ENCODE assay signal across 1 cellular context in the genomic region with DNA sequence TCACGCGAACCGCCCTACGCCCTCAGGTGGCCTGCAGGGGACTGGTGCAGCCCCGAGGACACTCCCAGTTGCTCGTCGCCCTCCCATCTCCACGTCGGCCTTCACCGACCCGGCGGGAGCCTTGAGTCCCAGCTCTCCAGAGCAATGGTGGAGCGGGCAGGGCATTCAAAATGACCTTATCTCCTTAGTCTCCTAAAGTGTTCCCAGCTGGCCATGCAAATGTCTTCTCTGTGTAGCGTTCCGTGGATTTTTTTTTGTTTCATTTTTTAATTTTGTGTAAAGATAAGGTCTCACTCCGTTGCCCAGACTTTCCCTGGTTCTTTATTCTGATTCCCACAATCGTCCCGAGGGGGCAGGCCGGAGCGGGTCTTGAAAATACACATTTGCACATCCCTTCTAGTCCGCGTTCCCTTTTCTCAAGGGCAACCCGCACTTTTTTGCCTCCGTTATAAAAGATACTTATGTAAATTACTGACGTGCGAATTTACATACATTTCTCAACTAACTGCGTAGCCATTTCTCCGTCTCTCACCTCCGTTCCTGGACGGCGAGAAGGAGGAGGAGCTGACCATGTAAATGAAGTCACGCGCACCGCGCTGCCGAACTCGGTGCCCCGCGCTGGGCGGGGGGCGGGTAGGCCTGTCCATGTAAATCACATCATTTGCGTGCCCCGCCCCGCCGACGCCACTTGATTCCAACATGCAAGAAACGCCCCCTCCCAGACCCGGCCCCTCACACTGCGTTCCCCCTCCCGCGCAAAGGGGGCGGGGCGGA.
TF ChIP-seq lines count a peak whose summit lies in the region.

No MANE protein-coding gene starts in this region.

TF ChIP-seq in K562, 482 proteins besides CTCF, POLR2A, EP300 and RAD21 (continued from another document and continues in another):
- TF ChIP-seq, protein P1, sequence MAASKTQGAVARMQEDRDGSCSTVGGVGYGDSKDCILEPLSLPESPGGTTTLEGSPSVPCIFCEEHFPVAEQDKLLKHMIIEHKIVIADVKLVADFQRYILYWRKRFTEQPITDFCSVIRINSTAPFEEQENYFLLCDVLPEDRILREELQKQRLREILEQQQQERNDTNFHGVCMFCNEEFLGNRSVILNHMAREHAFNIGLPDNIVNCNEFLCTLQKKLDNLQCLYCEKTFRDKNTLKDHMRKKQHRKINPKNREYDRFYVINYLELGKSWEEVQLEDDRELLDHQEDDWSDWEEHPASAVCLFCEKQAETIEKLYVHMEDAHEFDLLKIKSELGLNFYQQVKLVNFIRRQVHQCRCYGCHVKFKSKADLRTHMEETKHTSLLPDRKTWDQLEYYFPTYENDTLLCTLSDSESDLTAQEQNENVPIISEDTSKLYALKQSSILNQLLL (CRISPR knock-in tag; IDR thresholded peaks at IDR 0.05; ENCODE audit: borderline replicate concordance) = no peak
- TF ChIP-seq ZNF584 (CRISPR knock-in tag; IDR thresholded peaks at IDR 0.05; ENCODE audit: low read depth) = no peak
- TF ChIP-seq ELF2 (CRISPR knock-in tag; IDR thresholded peaks at IDR 0.05) = no peak
- TF ChIP-seq EP400 (IDR thresholded peaks at IDR 0.05) = peak; percentile 71
- no peak for TF ChIP-seq KLF10 (CRISPR knock-in tag; IDR thresholded peaks at IDR 0.05)
- no peak for TF ChIP-seq KAT8 (IDR thresholded peaks at IDR 0.05; ENCODE audit: low read depth)
- no peak for TF ChIP-seq ZNF695 (CRISPR knock-in tag; IDR thresholded peaks at IDR 0.05)
- TF ChIP-seq SRSF1 (IDR thresholded peaks at IDR 0.05; ENCODE audit: low read depth, low read length) = no peak
- TF ChIP-seq, protein P2, sequence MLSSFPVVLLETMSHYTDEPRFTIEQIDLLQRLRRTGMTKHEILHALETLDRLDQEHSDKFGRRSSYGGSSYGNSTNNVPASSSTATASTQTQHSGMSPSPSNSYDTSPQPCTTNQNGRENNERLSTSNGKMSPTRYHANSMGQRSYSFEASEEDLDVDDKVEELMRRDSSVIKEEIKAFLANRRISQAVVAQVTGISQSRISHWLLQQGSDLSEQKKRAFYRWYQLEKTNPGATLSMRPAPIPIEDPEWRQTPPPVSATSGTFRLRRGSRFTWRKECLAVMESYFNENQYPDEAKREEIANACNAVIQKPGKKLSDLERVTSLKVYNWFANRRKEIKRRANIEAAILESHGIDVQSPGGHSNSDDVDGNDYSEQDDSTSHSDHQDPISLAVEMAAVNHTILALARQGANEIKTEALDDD (IDR thresholded peaks at IDR 0.05) = no peak
- TF ChIP-seq ZNF280A (IDR thresholded peaks at IDR 0.05; ENCODE audit: low read depth, partially characterized antibody) = no peak
- TF ChIP-seq THRAP3 (IDR thresholded peaks at IDR 0.05; ENCODE audit: borderline replicate concordance) = no peak
- TF ChIP-seq, protein P3, sequence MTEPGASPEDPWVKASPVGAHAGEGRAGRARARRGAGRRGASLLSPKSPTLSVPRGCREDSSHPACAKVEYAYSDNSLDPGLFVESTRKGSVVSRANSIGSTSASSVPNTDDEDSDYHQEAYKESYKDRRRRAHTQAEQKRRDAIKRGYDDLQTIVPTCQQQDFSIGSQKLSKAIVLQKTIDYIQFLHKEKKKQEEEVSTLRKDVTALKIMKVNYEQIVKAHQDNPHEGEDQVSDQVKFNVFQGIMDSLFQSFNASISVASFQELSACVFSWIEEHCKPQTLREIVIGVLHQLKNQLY (CRISPR knock-in tag; conservative IDR thresholded peaks at IDR 0.05) = no peak
- TF ChIP-seq NFE2L1 (tag; IDR thresholded peaks at IDR 0.05; ENCODE audit: borderline replicate concordance, low read depth) = no peak
- TF ChIP-seq BACH1 (tag; IDR thresholded peaks at IDR 0.05) = no peak
- no peak for TF ChIP-seq ZBTB49 (CRISPR knock-in tag; IDR thresholded peaks at IDR 0.05; ENCODE audit: borderline replicate concordance)
- TF ChIP-seq IRF1 (CRISPR knock-in tag; IDR thresholded peaks at IDR 0.05; ENCODE audit: borderline replicate concordance) = no peak
- TF ChIP-seq, protein P4, sequence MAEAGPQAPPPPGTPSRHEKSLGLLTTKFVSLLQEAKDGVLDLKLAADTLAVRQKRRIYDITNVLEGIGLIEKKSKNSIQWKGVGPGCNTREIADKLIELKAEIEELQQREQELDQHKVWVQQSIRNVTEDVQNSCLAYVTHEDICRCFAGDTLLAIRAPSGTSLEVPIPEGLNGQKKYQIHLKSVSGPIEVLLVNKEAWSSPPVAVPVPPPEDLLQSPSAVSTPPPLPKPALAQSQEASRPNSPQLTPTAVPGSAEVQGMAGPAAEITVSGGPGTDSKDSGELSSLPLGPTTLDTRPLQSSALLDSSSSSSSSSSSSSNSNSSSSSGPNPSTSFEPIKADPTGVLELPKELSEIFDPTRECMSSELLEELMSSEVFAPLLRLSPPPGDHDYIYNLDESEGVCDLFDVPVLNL (CRISPR knock-in tag; IDR thresholded peaks at IDR 0.05; ENCODE audit: low read depth) = no peak
- peak; percentile 60; the same call in 1 of the 2 replicates for TF ChIP-seq USF2 (CRISPR knock-in tag; IDR thresholded peaks at IDR 0.05)
- TF ChIP-seq, protein P5, sequence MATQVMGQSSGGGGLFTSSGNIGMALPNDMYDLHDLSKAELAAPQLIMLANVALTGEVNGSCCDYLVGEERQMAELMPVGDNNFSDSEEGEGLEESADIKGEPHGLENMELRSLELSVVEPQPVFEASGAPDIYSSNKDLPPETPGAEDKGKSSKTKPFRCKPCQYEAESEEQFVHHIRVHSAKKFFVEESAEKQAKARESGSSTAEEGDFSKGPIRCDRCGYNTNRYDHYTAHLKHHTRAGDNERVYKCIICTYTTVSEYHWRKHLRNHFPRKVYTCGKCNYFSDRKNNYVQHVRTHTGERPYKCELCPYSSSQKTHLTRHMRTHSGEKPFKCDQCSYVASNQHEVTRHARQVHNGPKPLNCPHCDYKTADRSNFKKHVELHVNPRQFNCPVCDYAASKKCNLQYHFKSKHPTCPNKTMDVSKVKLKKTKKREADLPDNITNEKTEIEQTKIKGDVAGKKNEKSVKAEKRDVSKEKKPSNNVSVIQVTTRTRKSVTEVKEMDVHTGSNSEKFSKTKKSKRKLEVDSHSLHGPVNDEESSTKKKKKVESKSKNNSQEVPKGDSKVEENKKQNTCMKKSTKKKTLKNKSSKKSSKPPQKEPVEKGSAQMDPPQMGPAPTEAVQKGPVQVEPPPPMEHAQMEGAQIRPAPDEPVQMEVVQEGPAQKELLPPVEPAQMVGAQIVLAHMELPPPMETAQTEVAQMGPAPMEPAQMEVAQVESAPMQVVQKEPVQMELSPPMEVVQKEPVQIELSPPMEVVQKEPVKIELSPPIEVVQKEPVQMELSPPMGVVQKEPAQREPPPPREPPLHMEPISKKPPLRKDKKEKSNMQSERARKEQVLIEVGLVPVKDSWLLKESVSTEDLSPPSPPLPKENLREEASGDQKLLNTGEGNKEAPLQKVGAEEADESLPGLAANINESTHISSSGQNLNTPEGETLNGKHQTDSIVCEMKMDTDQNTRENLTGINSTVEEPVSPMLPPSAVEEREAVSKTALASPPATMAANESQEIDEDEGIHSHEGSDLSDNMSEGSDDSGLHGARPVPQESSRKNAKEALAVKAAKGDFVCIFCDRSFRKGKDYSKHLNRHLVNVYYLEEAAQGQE (CRISPR knock-in tag; IDR thresholded peaks at IDR 0.05; ENCODE audit: low read depth) = 0 out of 2 replicates have a peak, but pooled peaks have one; percentile 14
- no peak for TF ChIP-seq ZNF561 (CRISPR knock-in tag; conservative IDR thresholded peaks at IDR 0.05)
- TF ChIP-seq HOXB6 (CRISPR knock-in tag; IDR thresholded peaks at IDR 0.05; ENCODE audit: borderline replicate concordance) = no peak
- TF ChIP-seq ZBTB11 (CRISPR knock-in tag; IDR thresholded peaks at IDR 0.05) = peak in 1 of 3 experiments; percentile 61; a peak in 1 of 6 replicates
- no peak for TF ChIP-seq SPI1 (IDR thresholded peaks at IDR 0.05; ENCODE audit: borderline replicate concordance, low read depth, low read length)
- TF ChIP-seq IRF9 (tag; IDR thresholded peaks at IDR 0.05) = no peak
- TF ChIP-seq SMAD2 (IDR thresholded peaks at IDR 0.05; ENCODE audit: low read depth, low read length) = no peak
- TF ChIP-seq, protein P6, sequence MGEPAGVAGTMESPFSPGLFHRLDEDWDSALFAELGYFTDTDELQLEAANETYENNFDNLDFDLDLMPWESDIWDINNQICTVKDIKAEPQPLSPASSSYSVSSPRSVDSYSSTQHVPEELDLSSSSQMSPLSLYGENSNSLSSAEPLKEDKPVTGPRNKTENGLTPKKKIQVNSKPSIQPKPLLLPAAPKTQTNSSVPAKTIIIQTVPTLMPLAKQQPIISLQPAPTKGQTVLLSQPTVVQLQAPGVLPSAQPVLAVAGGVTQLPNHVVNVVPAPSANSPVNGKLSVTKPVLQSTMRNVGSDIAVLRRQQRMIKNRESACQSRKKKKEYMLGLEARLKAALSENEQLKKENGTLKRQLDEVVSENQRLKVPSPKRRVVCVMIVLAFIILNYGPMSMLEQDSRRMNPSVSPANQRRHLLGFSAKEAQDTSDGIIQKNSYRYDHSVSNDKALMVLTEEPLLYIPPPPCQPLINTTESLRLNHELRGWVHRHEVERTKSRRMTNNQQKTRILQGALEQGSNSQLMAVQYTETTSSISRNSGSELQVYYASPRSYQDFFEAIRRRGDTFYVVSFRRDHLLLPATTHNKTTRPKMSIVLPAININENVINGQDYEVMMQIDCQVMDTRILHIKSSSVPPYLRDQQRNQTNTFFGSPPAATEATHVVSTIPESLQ (CRISPR knock-in tag; IDR thresholded peaks at IDR 0.05) = no peak
- no peak for TF ChIP-seq BDP1 (IDR thresholded peaks at IDR 0.05; ENCODE audit: insufficient read depth, insufficient read length)
- no peak for TF ChIP-seq DACH1 (IDR thresholded peaks at IDR 0.05; ENCODE audit: partially characterized antibody)
- no peak for TF ChIP-seq CSDE1 (IDR thresholded peaks at IDR 0.05)
- TF ChIP-seq SREBF2 (CRISPR knock-in tag; IDR thresholded peaks at IDR 0.05) = no peak
- no peak for TF ChIP-seq ZNF12 (CRISPR knock-in tag; IDR thresholded peaks at IDR 0.05)
